ENCODE assay signal across 8 cellular contexts in the genomic region with DNA sequence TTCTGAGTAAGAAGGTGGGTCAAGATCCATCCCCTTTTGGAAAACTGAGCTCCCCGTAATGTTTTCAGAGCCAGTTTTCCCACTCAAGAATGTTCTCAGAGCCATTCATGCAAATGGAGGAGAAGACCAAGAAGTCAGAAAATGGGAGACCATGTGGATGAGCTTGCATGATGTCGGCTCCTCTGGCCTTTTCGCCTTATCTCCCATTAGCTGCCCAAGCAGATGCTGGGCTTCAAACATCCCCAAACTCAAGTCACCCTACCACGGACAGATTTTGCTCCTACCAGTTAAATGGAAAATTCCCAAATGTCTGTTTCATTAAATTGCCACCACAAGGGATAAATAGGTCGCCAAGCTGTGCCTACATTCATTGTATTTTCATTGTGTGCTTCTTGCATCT.
"Had no signal": no experiment of that assay in that cellular context is flagged by ENCODE, and none has a peak within 500 bp of the region (broad histone marks: within the 10 kb centered on the region; RNA-seq: fewer than 3 reads in every experiment).

No MANE protein-coding gene starts in this region.

- FAIRE-seq: G401.6, GM12878, GM12891, GM12892, GM18507, GM19239 had no signal

- H3K4me3 ChIP-seq: GM12878 had no signal

- ATAC-seq: GM12878 had no signal

- DNase-seq: GDM1, GF-D8 had no signal
